ENCODE assay signal across 17 cellular contexts in genomic region chr12:124743479-124744272, GRCh38.
A peak's percentile ranks its signal among the peaks of the same experiment; 100 is the strongest.
DNase-seq lines count a peak whose midpoint lies in the region; TF ChIP-seq lines count a peak whose summit lies in the region.
"Had no signal": no experiment of that assay in that cellular context is flagged by ENCODE, and none has a peak within 500 bp of the region (broad histone marks: within the 10 kb centered on the region; RNA-seq: fewer than 3 reads in every experiment).

No MANE protein-coding gene starts in this region.

- intact Hi-C loops in stomach (cut with DNase I; ENCODE audit: low total_unique reads), result no loop called here
- intact Hi-C loops in activated T-helper 2 cell treated with anti-CD3 and anti-CD28 coated beads, Interferon-gamma antibody, Interleukin-2, Interleukin-4, amounts not matched to agents 10 μg/mL and 5 μg/mL and 100 μg/mL, durations not matched to agents 14 hours and 24 hours and 36 hours (cut with micrococcal nuclease), result no loop called here

- no peak overlapping the region for H3K4me3 Mint-ChIP-seq in HFFc6
- no peak overlapping the region for H3K4me3 Mint-ChIP-seq in activated T-helper 2 cell treated with anti-CD3 and anti-CD28 coated beads, Interferon-gamma antibody, Interleukin-2, Interleukin-4, amounts not matched to agents 10 μg/mL and 5 μg/mL and 100 μg/mL, durations not matched to agents 14 hours and 24 hours and 36 hours (ENCODE audit: low read depth)
- H3K4me3 Mint-ChIP-seq: activated CD4-positive, alpha-beta T cell treated with anti-CD3 and anti-CD28 coated beads for 36 hours; activated naive CD4-positive, alpha-beta T cell treated with anti-CD3 and anti-CD28 coated beads, Interleukin-2, amount 10 ng/mL, durations not matched to agents 7 days and 5 days; stimulated activated naive CD8-positive, alpha-beta T cell treated with anti-CD3 and anti-CD28 coated beads, Interleukin-15, amount 100 ng/mL, for 72 hours had no signal

- DNase-seq in HFFc6 (no peak), caudate nucleus (lab: John Stamatoyannopoulos, UW) (no peak), mesendoderm (no peak), stomach (no peak), NCI-H510A (lab: John Stamatoyannopoulos, UW) (no peak), MV-4-11 (lab: John Stamatoyannopoulos, UW) (no peak), activated gamma-delta T cell (lab: John Stamatoyannopoulos, UW) (no peak)
- DNase-seq in activated T-helper 2 cell treated with anti-CD3 and anti-CD28 coated beads, Interferon-gamma antibody, Interleukin-2, Interleukin-4, amounts not matched to agents 10 μg/mL and 5 μg/mL and 100 μg/mL, durations not matched to agents 14 hours and 24 hours and 36 hours (ENCODE audit: low spot score), result no peak
- DNase-seq: activated CD4-positive, alpha-beta T cell treated with anti-CD3 and anti-CD28 coated beads for 36 hours; activated CD8-positive, alpha-beta memory T cell treated with anti-CD3 and anti-CD28 coated beads, Interleukin-2, amount 50 U/mL, for 48 hours; activated naive CD4-positive, alpha-beta T cell treated with anti-CD3 and anti-CD28 coated beads, Interleukin-2, amount 10 ng/mL, durations not matched to agents 7 days and 5 days; DMS79; NCI-H1092 treated with DMSO at 0.1 percent for 48 hours; pancreas; stimulated activated naive CD8-positive, alpha-beta T cell treated with anti-CD3 and anti-CD28 coated beads, Interleukin-15, amount 100 ng/mL, for 72 hours; T1000 had no signal

- peaks cover 53% of the 10 kb centered on the region for H3K4me1 Mint-ChIP-seq in HFFc6 (ENCODE audit: low read depth)
- H3K4me1 Mint-ChIP-seq in activated T-helper 2 cell treated with anti-CD3 and anti-CD28 coated beads, Interferon-gamma antibody, Interleukin-2, Interleukin-4, amounts not matched to agents 10 μg/mL and 5 μg/mL and 100 μg/mL, durations not matched to agents 14 hours and 24 hours and 36 hours (ENCODE audit: low read depth), result peaks cover 21% of the 10 kb centered on the region

- H3K27ac ChIP-seq in caudate nucleus (ENCODE audit: low read depth, low read length) (peak overlapping the region; percentile 95), mesendoderm (ENCODE audit: low read depth, low read length) (no peak overlapping the region), stomach (peak overlapping the region; percentile 34 to 91 (median 90))
- H3K27ac ChIP-seq: pancreas, SJCRH30 had no signal

- no peak overlapping the region for H3K4ac ChIP-seq in mesendoderm (ENCODE audit: low read depth, low read length)

- H3K79me1 ChIP-seq in mesendoderm (ENCODE audit: low read length), result no peaks in the 10 kb centered on the region

- H3K9ac ChIP-seq in mesendoderm (ENCODE audit: low read length), result no peak overlapping the region

- no peak overlapping the region for H4K5ac ChIP-seq in mesendoderm (ENCODE audit: low read length)

- no peak overlapping the region for H3K4me3 ChIP-seq in mesendoderm (ENCODE audit: low read length)
- no peak overlapping the region for H3K4me3 ChIP-seq in stomach
- H3K4me3 ChIP-seq: pancreas, SJCRH30 had no signal

- no peaks in the 10 kb centered on the region for H3K27me3 Mint-ChIP-seq in HFFc6 (ENCODE audit: insufficient read depth)
- peaks cover 17% of the 10 kb centered on the region for H3K27me3 Mint-ChIP-seq in activated T-helper 2 cell treated with anti-CD3 and anti-CD28 coated beads, Interferon-gamma antibody, Interleukin-2, Interleukin-4, amounts not matched to agents 10 μg/mL and 5 μg/mL and 100 μg/mL, durations not matched to agents 14 hours and 24 hours and 36 hours (ENCODE audit: low read depth)

- H3K18ac ChIP-seq in mesendoderm (ENCODE audit: low read length), result no peak overlapping the region

- H3K36me3 Mint-ChIP-seq in HFFc6 (ENCODE audit: low read depth), result peaks cover 7% of the 10 kb centered on the region; the same call in 1 of the 2 replicates
- no peaks in the 10 kb centered on the region for H3K36me3 Mint-ChIP-seq in activated T-helper 2 cell treated with anti-CD3 and anti-CD28 coated beads, Interferon-gamma antibody, Interleukin-2, Interleukin-4, amounts not matched to agents 10 μg/mL and 5 μg/mL and 100 μg/mL, durations not matched to agents 14 hours and 24 hours and 36 hours (ENCODE audit: low read depth)
- H3K36me3 Mint-ChIP-seq: activated naive CD4-positive, alpha-beta T cell treated with anti-CD3 and anti-CD28 coated beads, Interleukin-2, amount 10 ng/mL, durations not matched to agents 7 days and 5 days had no signal

- no peak overlapping the region for H3K23ac ChIP-seq in mesendoderm (ENCODE audit: low read length)

- no peak for TF ChIP-seq POLR2A in stomach (IDR thresholded peaks at IDR 0.05)

- no peak for TF ChIP-seq EP300 in stomach (IDR thresholded peaks at IDR 0.05)

- no CpG with 5 or more reads among the region's 18 CpGs for WGBS in mesendoderm (ENCODE audit: extremely low coverage, insufficient coverage, low lambda C conversion rate)
- WGBS in stomach, 5 donors, result 62 to 77% (median 67%) methylated on average over 18 of the region's 18 CpGs

- H3K56ac ChIP-seq in mesendoderm (ENCODE audit: low read length), result peak overlapping the region; percentile 27

- peak overlapping the region; percentile 17; the same call in 1 of the 2 replicates for H3K27ac Mint-ChIP-seq in HFFc6
- no peak overlapping the region for H3K27ac Mint-ChIP-seq in activated T-helper 2 cell treated with anti-CD3 and anti-CD28 coated beads, Interferon-gamma antibody, Interleukin-2, Interleukin-4, amounts not matched to agents 10 μg/mL and 5 μg/mL and 100 μg/mL, durations not matched to agents 14 hours and 24 hours and 36 hours
- H3K27ac Mint-ChIP-seq: activated CD4-positive, alpha-beta T cell treated with anti-CD3 and anti-CD28 coated beads for 36 hours; activated naive CD4-positive, alpha-beta T cell treated with anti-CD3 and anti-CD28 coated beads, Interleukin-2, amount 10 ng/mL, durations not matched to agents 7 days and 5 days; stimulated activated naive CD8-positive, alpha-beta T cell treated with anti-CD3 and anti-CD28 coated beads, Interleukin-15, amount 100 ng/mL, for 72 hours had no signal

- peaks cover 18% of the 10 kb centered on the region for H3K9me3 Mint-ChIP-seq in HFFc6
- peaks cover 7% of the 10 kb centered on the region for H3K9me3 Mint-ChIP-seq in activated T-helper 2 cell treated with anti-CD3 and anti-CD28 coated beads, Interferon-gamma antibody, Interleukin-2, Interleukin-4, amounts not matched to agents 10 μg/mL and 5 μg/mL and 100 μg/mL, durations not matched to agents 14 hours and 24 hours and 36 hours
- H3K9me3 Mint-ChIP-seq: activated naive CD4-positive, alpha-beta T cell treated with anti-CD3 and anti-CD28 coated beads, Interleukin-2, amount 10 ng/mL, durations not matched to agents 7 days and 5 days; stimulated activated naive CD8-positive, alpha-beta T cell treated with anti-CD3 and anti-CD28 coated beads, Interleukin-15, amount 100 ng/mL, for 72 hours had no signal

- no peak overlapping the region for H2BK5ac ChIP-seq in mesendoderm (ENCODE audit: low read length)

- no peaks in the 10 kb centered on the region for H3K79me2 ChIP-seq in mesendoderm (ENCODE audit: control insufficient read depth, insufficient read depth, low read length)

- H2BK15ac ChIP-seq in mesendoderm (replicated peaks; ENCODE audit: low read depth), result no peak overlapping the region

- H3K4me2 ChIP-seq in mesendoderm (ENCODE audit: low read length), result no peak overlapping the region

- TF ChIP-seq CTCF in HFFc6 (IDR thresholded peaks at IDR 0.05) (no peak), stomach (IDR thresholded peaks at IDR 0.05) (no peak)

- H4K8ac ChIP-seq in mesendoderm (ENCODE audit: low read depth, low read length), result no peak overlapping the region

- H3K36me3 ChIP-seq in mesendoderm (ENCODE audit: control insufficient read depth, insufficient read depth, low read length), result no peaks in the 10 kb centered on the region
- H3K36me3 ChIP-seq in stomach, result no peaks in the 10 kb centered on the region
- H3K36me3 ChIP-seq: pancreas, SJCRH30 had no signal

- H3K27me3 ChIP-seq in mesendoderm (ENCODE audit: insufficient read depth, low read length, poor library complexity) (no peaks in the 10 kb centered on the region), stomach (no peaks in the 10 kb centered on the region)
- H3K27me3 ChIP-seq: pancreas, SJCRH30 had no signal

- H2BK120ac ChIP-seq in mesendoderm (ENCODE audit: low read depth, low read length), result no peak overlapping the region

- H3K9me3 ChIP-seq in stomach, result peaks cover 0 to 5% (median 0%) of the 10 kb centered on the region in 4 donors
- H3K9me3 ChIP-seq: pancreas, SJCRH30 had no signal

- H2AK5ac ChIP-seq in mesendoderm (ENCODE audit: low read length), result no peak overlapping the region

- H3K4me1 ChIP-seq in mesendoderm (ENCODE audit: control insufficient read depth, low read depth, low read length) (peaks cover 2% of the 10 kb centered on the region), stomach (peaks cover 55 to 94% (median 78%) of the 10 kb centered on the region in 4 donors)
